In genomic region chr2:98013407-98014042, GRCh38 we compare ENCODE assay signal across 11 cellular contexts. TPM values are rescaled to one million over a fixed set of nuclear protein-coding genes. Genes with fewer than 3 reads are reported as not detected.
A peak's percentile ranks its signal among the peaks of the same experiment; 100 is the strongest.
DNase-seq lines count a peak whose midpoint lies in the region; ATAC-seq and TF ChIP-seq lines count a peak whose summit lies in the region.
"Had no signal": no experiment of that assay in that cellular context is flagged by ENCODE, and none has a peak within 500 bp of the region (broad histone marks: within the 10 kb centered on the region; RNA-seq: fewer than 3 reads in every experiment).

No MANE protein-coding gene starts in this region.

- H3K4me3 ChIP-seq in smooth muscle cell (peak overlapping the region; percentile 4), ovary (no peak overlapping the region)
- H3K4me3 ChIP-seq: thoracic aorta had no signal

- TF ChIP-seq EP300 in ovary (IDR thresholded peaks at IDR 0.05), result no peak

- H3K27me3 ChIP-seq in smooth muscle cell (ENCODE audit: low read depth), result no peaks in the 10 kb centered on the region
- H3K27me3 ChIP-seq in ovary, result no peaks in the 10 kb centered on the region

- no peaks in the 10 kb centered on the region for H3K27me3 Mint-ChIP-seq in activated CD4-positive, alpha-beta T cell treated with anti-CD3 and anti-CD28 coated beads, Interleukin-2, amount 10 ng/mL, durations not matched to agents 24 days and 14 days
- peaks cover 8% of the 10 kb centered on the region for H3K27me3 Mint-ChIP-seq in activated naive CD8-positive, alpha-beta T cell treated with anti-CD3 and anti-CD28 coated beads, Interleukin-2, amount 50 U/mL, for 24 hours

- H3K27ac Mint-ChIP-seq in activated CD4-positive, alpha-beta T cell treated with anti-CD3 and anti-CD28 coated beads, Interleukin-2, amount 10 ng/mL, durations not matched to agents 24 days and 14 days, result peak overlapping the region; percentile 88
- peak overlapping the region; percentile 78 for H3K27ac Mint-ChIP-seq in activated naive CD8-positive, alpha-beta T cell treated with anti-CD3 and anti-CD28 coated beads, Interleukin-2, amount 50 U/mL, for 24 hours

- WGBS in smooth muscle cell (ENCODE audit: low lambda C conversion rate), result 43% methylated on average over 15 of the region's 15 CpGs
- WGBS in ovary, 3 donors, result 31 to 40% (median 31%) methylated on average over 15 of the region's 15 CpGs

- peaks cover 5% of the 10 kb centered on the region for H3K4me1 ChIP-seq in smooth muscle cell (ENCODE audit: low read depth)
- H3K4me1 ChIP-seq in ovary (ENCODE audit: insufficient read depth), result peaks cover 7% of the 10 kb centered on the region

- H3K9me3 ChIP-seq in smooth muscle cell (replicated peaks; ENCODE audit: low read depth), result no peaks in the 10 kb centered on the region
- no peaks in the 10 kb centered on the region for H3K9me3 ChIP-seq in ovary
- H3K9me3 ChIP-seq: thoracic aorta had no signal

- no peaks in the 10 kb centered on the region for H3K36me3 Mint-ChIP-seq in activated CD4-positive, alpha-beta T cell treated with anti-CD3 and anti-CD28 coated beads, Interleukin-2, amount 10 ng/mL, durations not matched to agents 24 days and 14 days (ENCODE audit: low read depth)
- peaks cover 1% of the 10 kb centered on the region for H3K36me3 Mint-ChIP-seq in activated naive CD8-positive, alpha-beta T cell treated with anti-CD3 and anti-CD28 coated beads, Interleukin-2, amount 50 U/mL, for 24 hours (ENCODE audit: low read depth)

- no peaks in the 10 kb centered on the region for H4K20me1 ChIP-seq in smooth muscle cell (ENCODE audit: low read depth)

- no peak for DNase-seq in activated CD4-positive, alpha-beta T cell treated with anti-CD3 and anti-CD28 coated beads, Interleukin-2, amount 10 ng/mL, durations not matched to agents 24 days and 14 days
- no peak for DNase-seq in activated CD4-positive, alpha-beta T cell treated with anti-CD3 and anti-CD28 coated beads, Interleukin-2, amount 50 U/mL, for 4 hours
- peak; percentile 19 for DNase-seq in KBM-7
- DNase-seq in activated naive CD8-positive, alpha-beta T cell treated with anti-CD3 and anti-CD28 coated beads, Interleukin-2, amount 50 U/mL, for 24 hours, result peak; percentile 47
- DNase-seq in smooth muscle cell (lab: John Stamatoyannopoulos, UW; ENCODE audit: unreplicated experiment), result no peak
- no peak for DNase-seq in ovary
- DNase-seq: kidney glomerular epithelial cell had no signal

- H3K27ac ChIP-seq in smooth muscle cell (ENCODE audit: low read depth) (peak overlapping the region; percentile 3), ovary (no peak overlapping the region)
- H3K27ac ChIP-seq: thoracic aorta had no signal

- no peaks in the 10 kb centered on the region for H3K9me3 Mint-ChIP-seq in activated CD4-positive, alpha-beta T cell treated with anti-CD3 and anti-CD28 coated beads, Interleukin-2, amount 10 ng/mL, durations not matched to agents 24 days and 14 days
- no peaks in the 10 kb centered on the region for H3K9me3 Mint-ChIP-seq in activated naive CD8-positive, alpha-beta T cell treated with anti-CD3 and anti-CD28 coated beads, Interleukin-2, amount 50 U/mL, for 24 hours

- H3K79me2 ChIP-seq in smooth muscle cell (ENCODE audit: low read depth), result no peaks in the 10 kb centered on the region

- in situ Hi-C loops in KBM-7 (cut with MboI; ENCODE audit: low pct_unique_long_range_greater_than_20kb, low sequenced_read_pairs), result no loop called here

- peaks cover 35% of the 10 kb centered on the region for H3K4me1 Mint-ChIP-seq in activated CD4-positive, alpha-beta T cell treated with anti-CD3 and anti-CD28 coated beads, Interleukin-2, amount 10 ng/mL, durations not matched to agents 24 days and 14 days
- peaks cover 49% of the 10 kb centered on the region for H3K4me1 Mint-ChIP-seq in activated naive CD8-positive, alpha-beta T cell treated with anti-CD3 and anti-CD28 coated beads, Interleukin-2, amount 50 U/mL, for 24 hours

- no peak overlapping the region for H2AFZ ChIP-seq in smooth muscle cell (ENCODE audit: low read depth)

- TF ChIP-seq CTCF in smooth muscle cell (IDR thresholded peaks at IDR 0.05; ENCODE audit: borderline replicate concordance, insufficient read depth, poor library complexity, severe bottlenecking), result no peak
- TF ChIP-seq CTCF in ovary (IDR thresholded peaks at IDR 0.05), result no peak

- H3K9ac ChIP-seq in smooth muscle cell (ENCODE audit: low read depth), result no peak overlapping the region

- H3K4me2 ChIP-seq in smooth muscle cell, result peak overlapping the region; percentile 68

- peak; percentile 64 for ATAC-seq in activated naive CD8-positive, alpha-beta T cell treated with anti-CD3 and anti-CD28 coated beads, Interleukin-2, amount 50 U/mL, for 24 hours
- ATAC-seq in GM21360 (IDR thresholded peaks at IDR 0.05; ENCODE audit: unreplicated experiment), result no peak
- ATAC-seq in HG03095 (IDR thresholded peaks at IDR 0.05; ENCODE audit: unreplicated experiment), result no peak
- ATAC-seq: HCT116 had no signal

- peak overlapping the region; percentile 56 for H3K4me3 Mint-ChIP-seq in activated CD4-positive, alpha-beta T cell treated with anti-CD3 and anti-CD28 coated beads, Interleukin-2, amount 10 ng/mL, durations not matched to agents 24 days and 14 days
- peak overlapping the region; percentile 39 for H3K4me3 Mint-ChIP-seq in activated naive CD8-positive, alpha-beta T cell treated with anti-CD3 and anti-CD28 coated beads, Interleukin-2, amount 50 U/mL, for 24 hours

- intact Hi-C loops in activated CD4-positive, alpha-beta T cell treated with anti-CD3 and anti-CD28 coated beads, Interleukin-2, amount 10 ng/mL, durations not matched to agents 24 days and 14 days (cut with micrococcal nuclease), result loop anchor here (1.0 to 10.0 kb wide), 5 partner anchors 14 to 451 kb away; partner anchors contain the start of gene VWA3B
- intact Hi-C loops in ovary (cut with DNase I), result loop anchor here in 1 of 4 donors (5.0 kb wide), 1 partner anchor 429 kb away; the partner anchor contains the start of gene INPP4A

- TF ChIP-seq POLR2A in ovary (IDR thresholded peaks at IDR 0.05), result no peak

- peaks cover 6% of the 10 kb centered on the region for H3F3A ChIP-seq in smooth muscle cell (ENCODE audit: low read depth)

- no peaks in the 10 kb centered on the region for H3K36me3 ChIP-seq in smooth muscle cell (ENCODE audit: low read depth)
- H3K36me3 ChIP-seq in ovary, result no peaks in the 10 kb centered on the region
- H3K36me3 ChIP-seq: thoracic aorta had no signal

RNA-seq across cellular contexts. Expression of gene TMEM131, which starts 17.8 kb away (rescaled TPM):
- total RNA-seq in activated CD4-positive, alpha-beta T cell treated with anti-CD3 and anti-CD28 coated beads, Interleukin-2, amount 10 ng/mL, durations not matched to agents 24 days and 14 days, result 41.7 and 44.1 TPM in 2 replicates
- total RNA-seq in smooth muscle cell, result 32.3 and 39.0 TPM in 2 replicates
- 16.7 and 20.6 TPM in 2 replicates for polyA plus RNA-seq in smooth muscle cell
- total RNA-seq in ovary, result 10 to 100 TPM; 29.3 to 44.0 (median 38.4) TPM
- polyA plus RNA-seq in ovary, result 10 to 100 TPM; 16.1 to 40.7 TPM

Comparison
In these comparisons a context has a peak if more than half of its experiments do, and no peak if none do; other contexts are left out.
1. DNase-seq: peak in KBM-7 (single experiment) and activated naive CD8-positive, alpha-beta T cell treated with anti-CD3 and anti-CD28 coated beads, Interleukin-2, amount 50 U/mL, for 24 hours (single experiment); none in activated CD4-positive, alpha-beta T cell treated with anti-CD3 and anti-CD28 coated beads, Interleukin-2, amount 10 ng/mL, durations not matched to agents 24 days and 14 days (single experiment), activated CD4-positive, alpha-beta T cell treated with anti-CD3 and anti-CD28 coated beads, Interleukin-2, amount 50 U/mL, for 4 hours (0 of 2), smooth muscle cell (single experiment) and ovary (0 of 5).